In genomic region chr7:734214-734613, GRCh38 we compare ENCODE assay signal across 30 cellular contexts.
"Had no signal": no experiment of that assay in that cellular context is flagged by ENCODE, and none has a peak within 500 bp of the region (broad histone marks: within the 10 kb centered on the region; RNA-seq: fewer than 3 reads in every experiment).

No MANE protein-coding gene starts in this region.

- H3K9me3 ChIP-seq: adrenal gland, colonic mucosa had no signal

- H3K36me3 ChIP-seq: adrenal gland, breast epithelium, colonic mucosa had no signal

- H3K27ac ChIP-seq: adrenal gland, breast epithelium, colonic mucosa, Peyer's patch, RWPE1, SJCRH30 had no signal

- H3K27me3 ChIP-seq: adrenal gland, breast epithelium, colonic mucosa, MG63, Peyer's patch, SJCRH30 had no signal

- H3K4me1 ChIP-seq: adrenal gland, breast epithelium had no signal

- ATAC-seq: activated CD8-positive, alpha-beta T cell treated with anti-CD3 and anti-CD28 coated beads, Interleukin-2, amount 10 ng/mL, durations not matched to agents 7 days and 5 days; WTC11 had no signal

- H3K4me3 ChIP-seq: adrenal gland, breast epithelium, colonic mucosa, MG63, Peyer's patch, SJCRH30 had no signal

- DNase-seq: activated CD4-positive, alpha-beta T cell treated with anti-CD3 and anti-CD28 coated beads for 48 hours; activated CD4-positive, alpha-beta T cell treated with anti-CD3 and anti-CD28 coated beads, Interleukin-2, amount 50 U/mL, for 4 hours; activated CD4-positive, CD25-positive, alpha-beta regulatory T cell treated with anti-CD3 and anti-CD28 coated beads, Interleukin-2, amount 50 U/mL, for 72 hours; activated CD8-positive, alpha-beta memory T cell treated with anti-CD3 and anti-CD28 coated beads, Interleukin-2, amount 50 U/mL, for 48 hours; activated CD8-positive, alpha-beta T cell treated with anti-CD3 and anti-CD28 coated beads, Interleukin-2, amount 10 ng/mL, durations not matched to agents 7 days and 5 days; activated naive CD4-positive, alpha-beta T cell treated with anti-CD3 and anti-CD28 coated beads, Interleukin-2, amount 50 U/mL, for 16 hours; activated T-cell treated with anti-CD3 and anti-CD28 coated beads, Interleukin-2, amount 50 U/mL, for 1 hour; adrenal gland; aorta; caudate nucleus; colonic mucosa; MG63; MV-4-11; NCI-H1092 treated with DMSO at 0.1 percent for 48 hours; NCI-H1417 treated with DMSO at 0.1 percent for 48 hours; NCI-H1694; NCI-H2029 treated with DMSO at 0.1 percent for 48 hours; NCI-H2171; NCI-H2227 treated with DMSO at 0.1 percent for 48 hours; NCI-H446 treated with DMSO at 0.1 percent for 48 hours; NCI-H524 treated with DMSO at 0.1 percent for 48 hours; NCI-H748 treated with DMSO at 0.1 percent for 48 hours; OCI-M1; Peyer's patch; Right ventricle myocardium superior; SJCRH30; SK-N-SH had no signal
